1 cellular context compared by ENCODE assay signal in genomic region chr16:15642557-15643452, GRCh38.
TF ChIP-seq lines count a peak whose summit lies in the region.

MARF1 (minus strand) TSS chr16:15643154; CDS start chr16:15639233, 3,921 bp downstream.

TF ChIP-seq in HepG2, 621 proteins besides CTCF, POLR2A, EP300 and RAD21 (continued from another document and continues in another):
- TF ChIP-seq ESRRA (CRISPR knock-in tag; IDR thresholded peaks at IDR 0.05; ENCODE audit: low read depth) = peak; percentile 42
- TF ChIP-seq HOXD1 (CRISPR knock-in tag; IDR thresholded peaks at IDR 0.05) = no peak; the same call in 1 of the 2 replicates
- 0 out of 2 replicates have a peak, but pooled peaks have one; percentile 72 for TF ChIP-seq MTA3 (CRISPR knock-in tag; IDR thresholded peaks at IDR 0.05)
- 0 out of 2 replicates have a peak, but pooled peaks have one; percentile 21 for TF ChIP-seq ZNF275 (CRISPR knock-in tag; IDR thresholded peaks at IDR 0.05; ENCODE audit: borderline replicate concordance)
- no peak for TF ChIP-seq ZNF251 (CRISPR knock-in tag; IDR thresholded peaks at IDR 0.05)
- TF ChIP-seq ZNF703 (CRISPR knock-in tag; IDR thresholded peaks at IDR 0.05; ENCODE audit: borderline replicate concordance) = peak; percentile 92; the same call in 1 of the 2 replicates
- TF ChIP-seq MXD4 (CRISPR knock-in tag; IDR thresholded peaks at IDR 0.05) = no peak
- TF ChIP-seq FOXO4 (CRISPR knock-in tag; conservative IDR thresholded peaks at IDR 0.05) = 0 out of 2 replicates have a peak, but pooled peaks have one; percentile 94
- no peak for TF ChIP-seq FOXP1 (IDR thresholded peaks at IDR 0.05)
- peak; percentile 64 for TF ChIP-seq FOXP1 (CRISPR knock-in tag; IDR thresholded peaks at IDR 0.05)
- TF ChIP-seq ZNF205 (CRISPR knock-in tag; IDR thresholded peaks at IDR 0.05) = peak; percentile 38; the same call in 1 of the 2 replicates
- TF ChIP-seq RFXAP (CRISPR knock-in tag; IDR thresholded peaks at IDR 0.05; ENCODE audit: borderline replicate concordance) = no peak; the same call in 1 of the 2 replicates
- peak; percentile 78 for TF ChIP-seq ZNF782 (CRISPR knock-in tag; IDR thresholded peaks at IDR 0.05; ENCODE audit: borderline replicate concordance)
- TF ChIP-seq PRDM4 (CRISPR knock-in tag; IDR thresholded peaks at IDR 0.05; ENCODE audit: borderline replicate concordance) = peak; percentile 62; the same call in 1 of the 2 replicates
- no peak; the same call in 1 of the 2 replicates for TF ChIP-seq SAFB2 (CRISPR knock-in tag; IDR thresholded peaks at IDR 0.05; ENCODE audit: borderline replicate concordance, low read depth)
- TF ChIP-seq ZNF616 (CRISPR knock-in tag; IDR thresholded peaks at IDR 0.05; ENCODE audit: low read depth) = peak; percentile 76
- 0 out of 2 replicates have a peak, but pooled peaks have one; percentile 42 for TF ChIP-seq DNMT1 (CRISPR knock-in tag; IDR thresholded peaks at IDR 0.05)
- no peak for TF ChIP-seq RFX1 (IDR thresholded peaks at IDR 0.05)
- no peak for TF ChIP-seq GPN1 (CRISPR knock-in tag; IDR thresholded peaks at IDR 0.05; ENCODE audit: borderline replicate concordance)
- peak; percentile 85 for TF ChIP-seq RARA (CRISPR knock-in tag; IDR thresholded peaks at IDR 0.05)
- TF ChIP-seq ZNF788 (CRISPR knock-in tag; IDR thresholded peaks at IDR 0.05; ENCODE audit: borderline replicate concordance) = 0 out of 2 replicates have a peak, but pooled peaks have one; percentile 33
- peak; percentile 57; the same call in 1 of the 2 replicates for TF ChIP-seq KDM3A (CRISPR knock-in tag; IDR thresholded peaks at IDR 0.05; ENCODE audit: low read depth)
- no peak for TF ChIP-seq MLLT10 (CRISPR knock-in tag; IDR thresholded peaks at IDR 0.05)
- TF ChIP-seq HMGXB4 (CRISPR knock-in tag; IDR thresholded peaks at IDR 0.05; ENCODE audit: borderline replicate concordance in 1 of 2, low read depth in 1 of 2) = peak; percentile 52 to 84; a peak in 3 of 4 replicates
- TF ChIP-seq ZNF280B (CRISPR knock-in tag; IDR thresholded peaks at IDR 0.05; ENCODE audit: borderline replicate concordance) = no peak
- 0 out of 2 replicates have a peak, but pooled peaks have one; percentile 43 for TF ChIP-seq PBX2 (CRISPR knock-in tag; IDR thresholded peaks at IDR 0.05)
- TF ChIP-seq KDM5A (IDR thresholded peaks at IDR 0.05; ENCODE audit: borderline replicate concordance, low read length) = peak; percentile 95
- peak; percentile 99 for TF ChIP-seq ZBTB42 (CRISPR knock-in tag; IDR thresholded peaks at IDR 0.05)
- TF ChIP-seq MTA1 (CRISPR knock-in tag; IDR thresholded peaks at IDR 0.05; ENCODE audit: borderline replicate concordance) = peak; percentile 87
- TF ChIP-seq HNRNPL (IDR thresholded peaks at IDR 0.05; ENCODE audit: low read depth, low read length) = peak; percentile 59; the same call in 1 of the 2 replicates
- no peak for TF ChIP-seq ZNF101 (CRISPR knock-in tag; IDR thresholded peaks at IDR 0.05; ENCODE audit: borderline replicate concordance, low read depth)
- peak; percentile 75; the same call in 1 of the 2 replicates for TF ChIP-seq YEATS2 (CRISPR knock-in tag; IDR thresholded peaks at IDR 0.05; ENCODE audit: borderline replicate concordance)
- peak; percentile 96 for TF ChIP-seq ZNF543 (CRISPR knock-in tag; IDR thresholded peaks at IDR 0.05)
- no peak for TF ChIP-seq RFXANK (CRISPR knock-in tag; IDR thresholded peaks at IDR 0.05)
- TF ChIP-seq NFIC (IDR thresholded peaks at IDR 0.05; ENCODE audit: low read length) = peak; percentile 9
- TF ChIP-seq ZNF441 (CRISPR knock-in tag; IDR thresholded peaks at IDR 0.05; ENCODE audit: borderline replicate concordance) = peak; percentile 75; the same call in 1 of the 2 replicates
- TF ChIP-seq HNRNPK (IDR thresholded peaks at IDR 0.05; ENCODE audit: low read depth, low read length, poor library complexity, severe bottlenecking) = peak; percentile 99
- no peak for TF ChIP-seq ZHX1 (CRISPR knock-in tag; IDR thresholded peaks at IDR 0.05; ENCODE audit: low read depth)
- 0 out of 2 replicates have a peak, but pooled peaks have one; percentile 55 for TF ChIP-seq ZSCAN22 (CRISPR knock-in tag; IDR thresholded peaks at IDR 0.05)
- TF ChIP-seq KLF9 (CRISPR knock-in tag; IDR thresholded peaks at IDR 0.05; ENCODE audit: low read depth) = 0 out of 2 replicates have a peak, but pooled peaks have one; percentile 52
- no peak for TF ChIP-seq FOXA1 (IDR thresholded peaks at IDR 0.05)
- 0 out of 2 replicates have a peak, but pooled peaks have one; percentile 4 for TF ChIP-seq FOXA1 (CRISPR knock-in tag; IDR thresholded peaks at IDR 0.05)
- peak; percentile 72; the same call in 1 of the 2 replicates for TF ChIP-seq ZNF609 (CRISPR knock-in tag; IDR thresholded peaks at IDR 0.05; ENCODE audit: borderline replicate concordance)
- TF ChIP-seq KDM2A (CRISPR knock-in tag; IDR thresholded peaks at IDR 0.05; ENCODE audit: borderline replicate concordance, low read depth) = peak; percentile 42
- TF ChIP-seq ZNF660 (CRISPR knock-in tag; IDR thresholded peaks at IDR 0.05; ENCODE audit: borderline replicate concordance, low read depth) = no peak
- TF ChIP-seq CHCHD3 (CRISPR knock-in tag; IDR thresholded peaks at IDR 0.05) = no peak; the same call in 1 of the 2 replicates
- peak; percentile 71; the same call in 1 of the 2 replicates for TF ChIP-seq MXD1 (CRISPR knock-in tag; IDR thresholded peaks at IDR 0.05)
